ENCODE assay signal across 16 cellular contexts in genomic region chr10:42476101-42476500, GRCh38.
DNase-seq lines count a peak whose midpoint lies in the region; ATAC-seq and TF ChIP-seq lines count a peak whose summit lies in the region.
"Had no signal": no experiment of that assay in that cellular context is flagged by ENCODE, and none has a peak within 500 bp of the region (broad histone marks: within the 10 kb centered on the region; RNA-seq: fewer than 3 reads in every experiment).

No MANE protein-coding gene starts in this region.

- no peak overlapping the region for H3K4me3 Mint-ChIP-seq in stimulated activated naive CD8-positive, alpha-beta T cell treated with anti-CD3 and anti-CD28 coated beads, Interleukin-15, amount 100 ng/mL, for 72 hours
- no peak overlapping the region for H3K4me3 Mint-ChIP-seq in activated naive CD4-positive, alpha-beta T cell treated with anti-CD3 and anti-CD28 coated beads, Interleukin-2, amount 10 ng/mL, durations not matched to agents 7 days and 5 days

- no peak overlapping the region for H2AK5ac ChIP-seq in neuronal stem cell (ENCODE audit: low read depth, low read length)

- no peak overlapping the region for H3K27ac Mint-ChIP-seq in stimulated activated naive CD8-positive, alpha-beta T cell treated with anti-CD3 and anti-CD28 coated beads, Interleukin-15, amount 100 ng/mL, for 72 hours
- no peak overlapping the region for H3K27ac Mint-ChIP-seq in activated naive CD4-positive, alpha-beta T cell treated with anti-CD3 and anti-CD28 coated beads, Interleukin-2, amount 10 ng/mL, durations not matched to agents 7 days and 5 days
- H3K27ac Mint-ChIP-seq: activated CD4-positive, alpha-beta T cell treated with anti-CD3 and anti-CD28 coated beads for 36 hours had no signal

- ATAC-seq in stimulated activated naive CD8-positive, alpha-beta T cell treated with anti-CD3 and anti-CD28 coated beads, Interleukin-15, amount 100 ng/mL, for 72 hours = peak; percentile 9
- no peak for ATAC-seq in stimulated activated naive CD8-positive, alpha-beta T cell treated with anti-CD3 and anti-CD28 coated beads, Interleukin-15, Interleukin-2, amounts not matched to agents 100 U/mL and 50 U/mL, for 24 hours
- ATAC-seq: activated CD4-positive, alpha-beta T cell treated with anti-CD3 and anti-CD28 coated beads for 36 hours had no signal

- TF ChIP-seq CTCF in coronary artery (IDR thresholded peaks at IDR 0.05) = no peak
- no peak for TF ChIP-seq CTCF in osteoblast (IDR thresholded peaks at IDR 0.05; ENCODE audit: extremely low read depth, low read depth, low read length)

- H4K91ac ChIP-seq in neuronal stem cell (ENCODE audit: low read depth, low read length, poor library complexity) = no peak overlapping the region

- H3K4me2 ChIP-seq in osteoblast (ENCODE audit: insufficient read depth, low read length) (peak overlapping the region; percentile 77), neuronal stem cell (ENCODE audit: insufficient read depth, low read length, poor library complexity, severe bottlenecking) (no peak overlapping the region)

- H3K18ac ChIP-seq in neuronal stem cell (ENCODE audit: low read length) = no peak overlapping the region

- H3K4me1 Mint-ChIP-seq in stimulated activated naive CD8-positive, alpha-beta T cell treated with anti-CD3 and anti-CD28 coated beads, Interleukin-15, amount 100 ng/mL, for 72 hours = peaks cover 13% of the 10 kb centered on the region
- no peaks in the 10 kb centered on the region for H3K4me1 Mint-ChIP-seq in activated naive CD4-positive, alpha-beta T cell treated with anti-CD3 and anti-CD28 coated beads, Interleukin-2, amount 10 ng/mL, durations not matched to agents 7 days and 5 days

- no peak overlapping the region for H3K9ac ChIP-seq in neuronal stem cell (ENCODE audit: low read depth, low read length, poor library complexity)

- H3K79me1 ChIP-seq in neuronal stem cell (ENCODE audit: low read depth, low read length) = no peaks in the 10 kb centered on the region

- peak overlapping the region; percentile 91 for H2AFZ ChIP-seq in osteoblast (ENCODE audit: low read length)
- H2AFZ ChIP-seq in neuronal stem cell (ENCODE audit: low read length) = no peak overlapping the region

- H3K27ac ChIP-seq in coronary artery = no peak overlapping the region
- H3K27ac ChIP-seq in osteoblast (ENCODE audit: low read depth, low read length) = no peak overlapping the region
- no peak overlapping the region for H3K27ac ChIP-seq in neuronal stem cell (replicated peaks; ENCODE audit: low read length)
- H3K27ac ChIP-seq: foreskin keratinocyte, SK-N-MC had no signal

- H3K4me3 ChIP-seq in coronary artery = peak overlapping the region; percentile 58
- H3K4me3 ChIP-seq in osteoblast (ENCODE audit: insufficient read depth, low read length) = peak overlapping the region; percentile 80
- no peak overlapping the region for H3K4me3 ChIP-seq in neuronal stem cell (ENCODE audit: low read length in 2 of 2)
- H3K4me3 ChIP-seq: SK-N-MC had no signal

- H3K27me3 ChIP-seq in osteoblast (ENCODE audit: insufficient read depth, low read length) (no peaks in the 10 kb centered on the region), neuronal stem cell (ENCODE audit: control insufficient read depth in 3 of 3, insufficient read depth in 3 of 3, low read depth in 1 of 3, low read length in 3 of 3) (no peaks in the 10 kb centered on the region)
- H3K27me3 ChIP-seq: foreskin keratinocyte had no signal

- H3K4ac ChIP-seq in neuronal stem cell (ENCODE audit: low read length) = no peak overlapping the region

- DNase-seq in stimulated activated naive CD8-positive, alpha-beta T cell treated with anti-CD3 and anti-CD28 coated beads, Interleukin-15, amount 100 ng/mL, for 72 hours = no peak
- no peak for DNase-seq in stimulated activated naive CD8-positive, alpha-beta T cell treated with anti-CD3 and anti-CD28 coated beads, Interleukin-15, Interleukin-2, amounts not matched to agents 100 U/mL and 50 U/mL, for 24 hours
- DNase-seq in coronary artery (ENCODE audit: low spot score) (no peak), osteoblast (ENCODE audit: insufficient read length, low spot score, missing footprints) (peak; percentile 54), neuronal stem cell (ENCODE audit: low spot score) (no peak), GM19238 (ENCODE audit: insufficient read length, low spot score) (no peak)
- no peak for DNase-seq in activated naive CD4-positive, alpha-beta T cell treated with anti-CD3 and anti-CD28 coated beads, Interleukin-2, amount 10 ng/mL, durations not matched to agents 7 days and 5 days
- DNase-seq in stimulated activated naive CD4-positive, alpha-beta T cell (lab: John Stamatoyannopoulos, UW) = no peak
- DNase-seq: activated effector memory CD4-positive, alpha-beta T cell treated with anti-CD3 and anti-CD28 coated beads, Interleukin-2, amount 50 U/mL, for 16 hours; central memory CD4-positive, alpha-beta T cell; GF-D8; NCI-H1092 treated with DMSO at 0.1 percent for 48 hours; stimulated activated CD4-positive, alpha-beta T cell treated with anti-CD3 and anti-CD28 coated beads, Interleukin-4, amount 100 ng/mL, for 24 hours had no signal

- no peak overlapping the region for H2BK12ac ChIP-seq in neuronal stem cell (ENCODE audit: low read length)

- H3K9me3 Mint-ChIP-seq in stimulated activated naive CD8-positive, alpha-beta T cell treated with anti-CD3 and anti-CD28 coated beads, Interleukin-15, amount 100 ng/mL, for 72 hours = peaks cover 0 to 3% of the 10 kb centered on the region in 2 donors
- peaks cover 2% of the 10 kb centered on the region for H3K9me3 Mint-ChIP-seq in activated naive CD4-positive, alpha-beta T cell treated with anti-CD3 and anti-CD28 coated beads, Interleukin-2, amount 10 ng/mL, durations not matched to agents 7 days and 5 days

- no peak overlapping the region for H2BK5ac ChIP-seq in neuronal stem cell (ENCODE audit: low read length)

- H2BK15ac ChIP-seq in neuronal stem cell (ENCODE audit: low read length) = no peak overlapping the region

- no peaks in the 10 kb centered on the region for H3K36me3 Mint-ChIP-seq in activated naive CD4-positive, alpha-beta T cell treated with anti-CD3 and anti-CD28 coated beads, Interleukin-2, amount 10 ng/mL, durations not matched to agents 7 days and 5 days

- no peaks in the 10 kb centered on the region for H3K9me3 ChIP-seq in osteoblast (ENCODE audit: low read depth, low read length)
- H3K9me3 ChIP-seq in neuronal stem cell (replicated peaks in 1 of 2; ENCODE audit: control insufficient read depth in 2 of 2, insufficient read depth in 1 of 2, low read depth in 1 of 2, low read length in 2 of 2) = peaks cover 0 to 17% of the 10 kb centered on the region in 2 donors

- H3K14ac ChIP-seq in neuronal stem cell (ENCODE audit: low read length) = no peak overlapping the region

- H4K8ac ChIP-seq in neuronal stem cell (ENCODE audit: low read depth, low read length) = no peak overlapping the region

- no CpG with 5 or more reads among the region's 20 CpGs for WGBS in neuronal stem cell (ENCODE audit: extremely low coverage in 2 of 2, insufficient read length in 2 of 2, insufficient replicate concordance in 1 of 2), 2 donors

- H2BK120ac ChIP-seq in neuronal stem cell (ENCODE audit: low read depth, low read length) = no peak overlapping the region

- H3K36me3 ChIP-seq in osteoblast (ENCODE audit: insufficient read depth, low read length) = no peaks in the 10 kb centered on the region
- no peaks in the 10 kb centered on the region for H3K36me3 ChIP-seq in neuronal stem cell (replicated peaks in 1 of 2; ENCODE audit: control insufficient read depth in 2 of 2, insufficient read depth in 2 of 2, low read length in 2 of 2)

- no peaks in the 10 kb centered on the region for H4K20me1 ChIP-seq in osteoblast (ENCODE audit: insufficient read depth, low read length)

- H3K4me1 ChIP-seq in osteoblast (ENCODE audit: insufficient read depth, low read length) = no peaks in the 10 kb centered on the region
- no peaks in the 10 kb centered on the region for H3K4me1 ChIP-seq in neuronal stem cell (ENCODE audit: control insufficient read depth in 2 of 2, insufficient read depth in 1 of 2, low read depth in 1 of 2, low read length in 2 of 2)
- H3K4me1 ChIP-seq: foreskin keratinocyte had no signal

- H3K27me3 Mint-ChIP-seq in stimulated activated naive CD8-positive, alpha-beta T cell treated with anti-CD3 and anti-CD28 coated beads, Interleukin-15, amount 100 ng/mL, for 72 hours = peaks cover 67% of the 10 kb centered on the region
- peaks cover 13% of the 10 kb centered on the region for H3K27me3 Mint-ChIP-seq in activated naive CD4-positive, alpha-beta T cell treated with anti-CD3 and anti-CD28 coated beads, Interleukin-2, amount 10 ng/mL, durations not matched to agents 7 days and 5 days

- CTCF ChIA-PET in activated naive CD4-positive, alpha-beta T cell treated with anti-CD3 and anti-CD28 coated beads, Interleukin-2, amount 10 ng/mL, durations not matched to agents 7 days and 5 days (lab: Charles Lee) = no interaction called here

- H3K23ac ChIP-seq in neuronal stem cell (ENCODE audit: low read depth, low read length, poor library complexity) = no peak overlapping the region

- no peaks in the 10 kb centered on the region for H3K79me2 ChIP-seq in osteoblast (ENCODE audit: insufficient read depth, low read length)

Comparison
In these comparisons a context has a peak if more than half of its experiments do, and no peak if none do; other contexts are left out.
1. H3K4me3 ChIP-seq: peak in coronary artery (single experiment) and osteoblast (single experiment); none in neuronal stem cell (0 of 2).